ENCODE assay signal across 20 cellular contexts in the genomic region with DNA sequence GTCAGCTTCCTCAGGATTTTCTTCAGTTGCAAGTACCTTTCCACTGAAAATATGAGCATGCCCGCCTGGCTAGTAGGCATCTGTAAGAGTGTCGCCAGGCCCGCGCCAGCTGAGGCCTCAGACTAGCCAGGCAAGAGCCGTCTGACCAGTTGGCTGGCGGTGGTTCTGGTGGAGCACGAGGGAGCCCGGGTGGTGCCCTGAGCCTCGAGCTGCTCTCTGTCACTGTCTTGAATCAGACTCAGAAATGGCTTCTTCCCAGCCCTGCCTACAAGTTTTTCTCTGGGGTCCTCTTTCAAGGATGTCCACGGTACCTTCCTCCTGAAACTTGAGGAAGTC. TPM values are rescaled to one million over a fixed set of nuclear protein-coding genes. Genes with fewer than 3 reads are reported as not detected.
DNase-seq lines count a peak whose midpoint lies in the region; ATAC-seq, FAIRE-seq and TF ChIP-seq lines count a peak whose summit lies in the region.
"Had no signal": no experiment of that assay in that cellular context is flagged by ENCODE, and none has a peak within 500 bp of the region (broad histone marks: within the 10 kb centered on the region; RNA-seq: fewer than 3 reads in every experiment).

No MANE protein-coding gene starts in this region.

- ATAC-seq in HepG2 (peak; percentile 10; the same call in 1 of the 3 replicates), right lobe of liver (no peak)

- no peak for FAIRE-seq in HepG2 (lab: Jason Lieb, UNC)
- FAIRE-seq: GM12892, RCC 7860 had no signal

- TF ChIP-seq CTCF in HepG2 (CRISPR knock-in tag; IDR thresholded peaks at IDR 0.05) (no peak), right lobe of liver (IDR thresholded peaks at IDR 0.05) (no peak), neutrophil (IDR thresholded peaks at IDR 0.05) (no peak)

- POLR2A ChIA-PET in activated CD4-positive, alpha-beta T cell treated with anti-CD3 and anti-CD28 coated beads, Interleukin-2, amount 10 ng/mL, durations not matched to agents 7 days and 5 days (lab: Charles Lee) = no interaction called here
- POLR2A ChIA-PET in HepG2 (lab: Yijun Ruan, JAX) = interaction anchor here (1.8 to 2.5 kb wide), 2 partner anchors 11 to 13 kb away, joined by 7 to 9 read pairs; partner anchors contain the start of genes GRPEL1 and TADA2B

- intact Hi-C loops in HepG2 (cut with micrococcal nuclease; ENCODE audit: unreplicated experiment) (no loop called here), right lobe of liver (cut with DNase I) (no loop called here)

- TF ChIP-seq EP300 in HepG2 (IDR thresholded peaks at IDR 0.05; ENCODE audit: low read depth in 2 of 2, low read length in 2 of 2) (no peak), HepG2 (CRISPR knock-in tag; IDR thresholded peaks at IDR 0.05; ENCODE audit: borderline replicate concordance) (no peak)

- no peak overlapping the region for H2AFZ ChIP-seq in HepG2 (ENCODE audit: low read length)

- in situ Hi-C loops in HepG2 (cut with HindIII; ENCODE audit: extremely low pct_ligation_motif_present, low pct_unique_long_range_greater_than_20kb) = no loop called here

- H3K4me2 ChIP-seq in HepG2 (ENCODE audit: low read depth, low read length) = no peak overlapping the region

- H3K36me3 Mint-ChIP-seq in activated CD4-positive, alpha-beta T cell treated with anti-CD3 and anti-CD28 coated beads, Interleukin-2, amount 10 ng/mL, durations not matched to agents 7 days and 5 days (ENCODE audit: low read depth) = peaks cover 24% of the 10 kb centered on the region

- H3K4me3 ChIP-seq in HepG2 (replicated peaks in 1 of 3; ENCODE audit: insufficient read depth in 1 of 3, low read depth in 2 of 3, low read length in 3 of 3) (no peak overlapping the region), right lobe of liver (no peak overlapping the region), neutrophil (ENCODE audit: low read depth in 1 of 2, low read length in 1 of 2) (no peak overlapping the region)

- H3K4me3 Mint-ChIP-seq in activated CD4-positive, alpha-beta T cell treated with anti-CD3 and anti-CD28 coated beads, Interleukin-2, amount 10 ng/mL, durations not matched to agents 7 days and 5 days = no peak overlapping the region
- H3K4me3 Mint-ChIP-seq: CD14-positive monocyte had no signal

- H3K4me1 ChIP-seq in HepG2 (ENCODE audit: insufficient read depth, low read length) (no peaks in the 10 kb centered on the region), right lobe of liver (peaks cover 0 to 5% (median 0%) of the 10 kb centered on the region in 4 donors), neutrophil (ENCODE audit: control insufficient read depth in 1 of 2, insufficient read depth in 1 of 2, low read depth in 1 of 2, low read length in 1 of 2) (peaks cover 69 to 73% of the 10 kb centered on the region in 2 experiments)

- no peaks in the 10 kb centered on the region for H3K79me2 ChIP-seq in HepG2 (ENCODE audit: insufficient read depth, low read length)

- H4K20me1 ChIP-seq in HepG2 (ENCODE audit: insufficient read depth, low read length) = peaks cover 8% of the 10 kb centered on the region; the same call in 1 of the 2 replicates

- H3K9me3 ChIP-seq in HepG2 (ENCODE audit: low read length) (no peaks in the 10 kb centered on the region), right lobe of liver (no peaks in the 10 kb centered on the region), neutrophil (no peaks in the 10 kb centered on the region)

- H3K36me3 ChIP-seq in HepG2 (replicated peaks in 1 of 2; ENCODE audit: control insufficient read depth in 1 of 2, insufficient read depth in 2 of 2, low read length in 2 of 2) (peaks cover 11 to 60% of the 10 kb centered on the region in 2 experiments; a peak in 4 of 5 replicates), right lobe of liver (peaks cover 3 to 45% (median 24%) of the 10 kb centered on the region in 4 donors), neutrophil (peaks cover 39% of the 10 kb centered on the region)

- H3K27me3 Mint-ChIP-seq in activated CD4-positive, alpha-beta T cell treated with anti-CD3 and anti-CD28 coated beads, Interleukin-2, amount 10 ng/mL, durations not matched to agents 7 days and 5 days = no peaks in the 10 kb centered on the region

- TF ChIP-seq POLR2A in HepG2 (IDR thresholded peaks at IDR 0.05; ENCODE audit: insufficient read depth in 1 of 2, low read depth in 2 of 2, low read length in 2 of 2) = no peak
- TF ChIP-seq POLR2A in right lobe of liver (IDR thresholded peaks at IDR 0.05) = no peak

- CTCF ChIA-PET in activated CD4-positive, alpha-beta T cell treated with anti-CD3 and anti-CD28 coated beads, Interleukin-2, amount 10 ng/mL, durations not matched to agents 7 days and 5 days (lab: Charles Lee) = interaction anchor here (0.9 to 1.9 kb wide), 4 partner anchors 9 to 35 kb away, joined by 3 to 4 read pairs (median 4); partner anchors contain the start of gene GRPEL1
- CTCF ChIA-PET in HepG2 (lab: Yijun Ruan, JAX; ENCODE audit: low intra/inter-chr PET ratio, low total read pairs) = no interaction called here

- H3K9me3 Mint-ChIP-seq in activated CD4-positive, alpha-beta T cell treated with anti-CD3 and anti-CD28 coated beads, Interleukin-2, amount 10 ng/mL, durations not matched to agents 7 days and 5 days = no peaks in the 10 kb centered on the region

- DNase-seq in activated CD4-positive, alpha-beta T cell treated with anti-CD3 and anti-CD28 coated beads, Interleukin-2, amount 10 ng/mL, durations not matched to agents 7 days and 5 days = no peak
- no peak for DNase-seq in activated CD4-positive, alpha-beta T cell treated with anti-CD3 and anti-CD28 coated beads, Interleukin-2, amount 50 U/mL, for 4 hours
- DNase-seq in HepG2 (ENCODE audit: low spot score) (no peak), right lobe of liver (no peak), dermis blood vessel endothelial cell (no peak), NCI-H82 treated with DMSO at 0.1 percent for 48 hours (lab: John Stamatoyannopoulos, UW; ENCODE audit: unreplicated experiment) (no peak)
- DNase-seq in effector CD8-positive, alpha-beta T cell (lab: John Stamatoyannopoulos, UW) = no peak
- DNase-seq: DMS79, GOT3, MM.1S, NCI-H1092, NCI-H1436 treated with DMSO at 0.1 percent for 48 hours, NCI-H2029, NCI-H2171, Right ventricle myocardium superior had no signal

- WGBS in HepG2 (ENCODE audit: low lambda C conversion rate) = 98% methylated on average over 8 of the region's 10 CpGs
- 100% methylated on average over 2 of the region's 10 CpGs for WGBS in right lobe of liver (ENCODE audit: insufficient coverage, low coverage, low lambda C conversion rate, missing lambda C conversion rate)

- TF ChIP-seq RAD21 in HepG2 (CRISPR knock-in tag; IDR thresholded peaks at IDR 0.05) = no peak

- peaks cover 27% of the 10 kb centered on the region for H3K4me1 Mint-ChIP-seq in activated CD4-positive, alpha-beta T cell treated with anti-CD3 and anti-CD28 coated beads, Interleukin-2, amount 10 ng/mL, durations not matched to agents 7 days and 5 days

- no peak overlapping the region for H3K9ac ChIP-seq in HepG2 (ENCODE audit: insufficient read depth, low read depth, low read length)

- no peaks in the 10 kb centered on the region for H3K27me3 ChIP-seq in HepG2 (ENCODE audit: control insufficient read depth in 1 of 2, insufficient read depth in 2 of 2, low read length in 2 of 2)
- H3K27me3 ChIP-seq in right lobe of liver = no peaks in the 10 kb centered on the region
- no peaks in the 10 kb centered on the region for H3K27me3 ChIP-seq in neutrophil

- no TSS peak for BruUV-seq in HepG2 (replicated peaks; lab: Mats Ljungman, UMichigan)

- peak overlapping the region; percentile 19 for H3K27ac Mint-ChIP-seq in activated CD4-positive, alpha-beta T cell treated with anti-CD3 and anti-CD28 coated beads, Interleukin-2, amount 10 ng/mL, durations not matched to agents 7 days and 5 days

- H3K27ac ChIP-seq in HepG2 (ENCODE audit: extremely low read length, insufficient read depth, low read length) (no peak overlapping the region), right lobe of liver (no peak overlapping the region), neutrophil (peak overlapping the region; percentile 33)
- H3K27ac ChIP-seq: 22Rv1 had no signal

RNA-seq across cellular contexts. Expression of gene GRPEL1, which starts 11.9 kb away (rescaled TPM):
- 10 to 100 TPM; 34.8 to 35.4 TPM for total RNA-seq in activated CD4-positive, alpha-beta T cell treated with anti-CD3 and anti-CD28 coated beads, Interleukin-2, amount 10 ng/mL, durations not matched to agents 7 days and 5 days
- total RNA-seq in HepG2 (2016; rRNA removed; fragmentation: Illumina TruSeq; extraction: Trizol) (141 and 213 TPM in 2 replicates), right lobe of liver (10 to 100 TPM; 30.0 to 49.2 (median 45.3) TPM), dermis blood vessel endothelial cell (32.3 and 52.4 TPM in 2 replicates)
- 24.3 and 28.6 TPM in 2 replicates for total RNA-seq in HepG2 (2016; cell fraction: cytosol; rRNA removed; fragmentation: Illumina TruSeq; extraction: Trizol; ENCODE audit: low read depth)
- total RNA-seq in HepG2 (2016; cell fraction: insoluble cytoplasmic fraction; rRNA removed; fragmentation: Illumina TruSeq; extraction: Trizol) = 139 and 219 TPM in 2 replicates
- 37.5 and 43.6 TPM in 2 replicates for total RNA-seq in HepG2 (2016; cell fraction: membrane; rRNA removed; fragmentation: Illumina TruSeq; extraction: Trizol)
- 48.8 and 49.5 TPM in 2 replicates for total RNA-seq in HepG2 (2016; cell fraction: nucleus; rRNA removed; fragmentation: Illumina TruSeq; extraction: Trizol)
- 27.2 and 32.3 TPM in 2 replicates for polyA plus RNA-seq in HepG2 (2011; rRNA removed)
- 30.3 and 39.4 TPM in 2 replicates for polyA plus RNA-seq in HepG2 (2011; cell fraction: cytosol; rRNA removed)
- 12.6 and 17.4 TPM in 2 replicates for polyA plus RNA-seq in HepG2 (2011; cell fraction: nucleus; rRNA removed)
- 52.6 and 70.0 TPM in 2 replicates for polyA plus RNA-seq in HepG2 (2012)
- polyA plus RNA-seq in HepG2 (2016; cell fraction: cytosol; fragmentation: Illumina TruSeq; extraction: Trizol; ENCODE audit: low read depth) = 28.9 and 31.1 TPM in 2 replicates
- 220 and 231 TPM in 2 replicates for polyA plus RNA-seq in HepG2 (2016; cell fraction: insoluble cytoplasmic fraction; fragmentation: Illumina TruSeq; extraction: Trizol; ENCODE audit: low read depth)
- 28.9 and 29.2 TPM in 2 replicates for polyA plus RNA-seq in HepG2 (2016; cell fraction: membrane; fragmentation: Illumina TruSeq; extraction: Trizol; ENCODE audit: low read depth)
- 73.7 and 88.9 TPM in 2 replicates for polyA plus RNA-seq in HepG2 (2016; cell fraction: nucleus; fragmentation: Illumina TruSeq; extraction: Trizol; ENCODE audit: insufficient read depth, low read depth)
- polyA minus RNA-seq in HepG2 (2011; rRNA and poly(A)+ RNA removed; ENCODE audit: low replicate concordance) = 23.2 and 27.5 TPM in 2 replicates
- polyA minus RNA-seq in HepG2 (2011; cell fraction: cytosol; rRNA and poly(A)+ RNA removed) = 19.1 and 25.1 TPM in 2 replicates
- 36.8 and 50.7 TPM in 2 replicates for polyA minus RNA-seq in HepG2 (2011; cell fraction: nucleus; rRNA and poly(A)+ RNA removed)

RNA-seq across cellular contexts. Expression of gene TADA2B, which starts 12.8 kb away (rescaled TPM):
- total RNA-seq in activated CD4-positive, alpha-beta T cell treated with anti-CD3 and anti-CD28 coated beads, Interleukin-2, amount 10 ng/mL, durations not matched to agents 7 days and 5 days = 10 to 100 TPM; 25.5 to 26.1 TPM
- 8.6 and 8.9 TPM in 2 replicates for total RNA-seq in HepG2 (2016; rRNA removed; fragmentation: Illumina TruSeq; extraction: Trizol)
- 2.2 and 3.1 TPM in 2 replicates for total RNA-seq in HepG2 (2016; cell fraction: cytosol; rRNA removed; fragmentation: Illumina TruSeq; extraction: Trizol; ENCODE audit: low read depth)
- total RNA-seq in HepG2 (2016; cell fraction: insoluble cytoplasmic fraction; rRNA removed; fragmentation: Illumina TruSeq; extraction: Trizol) = 7.2 and 8.0 TPM in 2 replicates
- 11.2 and 13.1 TPM in 2 replicates for total RNA-seq in HepG2 (2016; cell fraction: membrane; rRNA removed; fragmentation: Illumina TruSeq; extraction: Trizol)
- total RNA-seq in HepG2 (2016; cell fraction: nucleus; rRNA removed; fragmentation: Illumina TruSeq; extraction: Trizol) = 5.6 and 5.9 TPM in 2 replicates
- 4.6 and 5.1 TPM in 2 replicates for polyA plus RNA-seq in HepG2 (2011; rRNA removed)
- polyA plus RNA-seq in HepG2 (2011; cell fraction: cytosol; rRNA removed) = 5.0 and 5.2 TPM in 2 replicates
- 5.8 and 6.6 TPM in 2 replicates for polyA plus RNA-seq in HepG2 (2011; cell fraction: nucleus; rRNA removed)
- 8.0 and 9.4 TPM in 2 replicates for polyA plus RNA-seq in HepG2 (2012)
- 2.2 and 2.7 TPM in 2 replicates for polyA plus RNA-seq in HepG2 (2016; cell fraction: cytosol; fragmentation: Illumina TruSeq; extraction: Trizol; ENCODE audit: low read depth)
- polyA plus RNA-seq in HepG2 (2016; cell fraction: insoluble cytoplasmic fraction; fragmentation: Illumina TruSeq; extraction: Trizol; ENCODE audit: low read depth) = 10.4 and 13.0 TPM in 2 replicates
- 8.6 and 9.7 TPM in 2 replicates for polyA plus RNA-seq in HepG2 (2016; cell fraction: membrane; fragmentation: Illumina TruSeq; extraction: Trizol; ENCODE audit: low read depth)
- 10.6 and 12.8 TPM in 2 replicates for polyA plus RNA-seq in HepG2 (2016; cell fraction: nucleus; fragmentation: Illumina TruSeq; extraction: Trizol; ENCODE audit: insufficient read depth, low read depth)
- 6.9 and 14.2 TPM in 2 replicates for polyA minus RNA-seq in HepG2 (2011; rRNA and poly(A)+ RNA removed; ENCODE audit: low replicate concordance)
- polyA minus RNA-seq in HepG2 (2011; cell fraction: cytosol; rRNA and poly(A)+ RNA removed) = 3.9 and 5.1 TPM in 2 replicates
- polyA minus RNA-seq in HepG2 (2011; cell fraction: nucleus; rRNA and poly(A)+ RNA removed) = 5.9 and 6.6 TPM in 2 replicates
- 10 to 100 TPM; 12.1 to 16.3 (median 14.0) TPM for total RNA-seq in right lobe of liver
- total RNA-seq in dermis blood vessel endothelial cell = 10.4 and 13.3 TPM in 2 replicates
